In the genomic region with DNA sequence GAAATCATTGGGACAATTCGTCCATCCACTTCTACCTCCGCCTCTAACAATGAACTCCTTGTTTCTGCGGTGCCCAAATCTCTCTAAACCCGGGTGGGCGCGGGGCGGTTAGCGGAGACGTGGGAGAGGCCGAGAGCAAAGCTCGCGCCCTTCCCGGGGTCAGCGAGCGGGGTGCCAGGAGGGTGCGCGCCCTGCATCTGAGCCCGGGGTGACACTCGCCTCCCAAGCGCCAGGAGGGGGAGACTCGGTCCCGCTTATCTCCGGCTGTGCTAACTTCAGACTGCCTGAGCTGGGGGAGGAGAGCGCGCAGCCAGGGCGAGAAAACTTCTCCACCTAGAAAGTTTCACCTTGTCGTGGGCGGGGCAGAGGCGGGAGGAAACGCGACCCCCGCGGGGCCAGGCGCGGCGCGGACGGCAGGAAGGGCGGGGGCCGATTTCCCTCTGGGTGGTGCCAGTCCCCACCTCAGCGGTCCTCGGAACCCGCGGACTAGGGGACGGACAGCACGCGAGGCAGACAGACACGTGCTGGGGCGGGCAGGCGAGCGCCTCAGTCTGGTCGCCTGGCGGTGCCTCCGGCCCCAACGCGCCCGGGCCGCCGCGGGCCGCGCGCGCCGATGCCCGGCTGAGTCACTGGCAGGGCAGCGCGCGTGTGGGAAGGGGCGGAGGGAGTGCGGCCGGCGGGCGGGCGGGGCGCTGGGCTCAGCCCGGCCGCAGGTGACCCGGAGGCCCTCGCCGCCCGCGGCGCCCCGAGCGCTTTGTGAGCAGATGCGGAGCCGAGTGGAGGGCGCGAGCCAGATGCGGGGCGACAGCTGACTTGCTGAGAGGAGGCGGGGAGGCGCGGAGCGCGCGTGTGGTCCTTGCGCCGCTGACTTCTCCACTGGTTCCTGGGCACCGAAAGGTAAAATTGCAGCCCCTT, we compare ENCODE assay signal across 8 cellular contexts. TPM values are rescaled to one million over a fixed set of nuclear protein-coding genes. Genes with fewer than 3 reads are reported as not detected.
DNase-seq lines count a peak whose midpoint lies in the region; ATAC-seq lines count a peak whose summit lies in the region.

A gene (plus strand): TSS at position 516 of the 915 bp plus-strand sequence. CDS start 26,889 bp downstream, outside the sequence.

- peak within 1 kb of the TSS; percentile 81 for H3K4me3 ChIP-seq in HUES64 (ENCODE audit: low read length)
- peak within 1 kb of the TSS; percentile 80 for H3K4me3 ChIP-seq in SJCRH30
- peak within 1 kb of the TSS; percentile 69 for H3K4me3 ChIP-seq in iPS-18c (ENCODE audit: insufficient read depth, low read depth, low read length)
- peak within 1 kb of the TSS; percentile 73 for H3K4me3 ChIP-seq in skeletal muscle cell (ENCODE audit: low read depth, low read length)

- DNase-seq in GM03348 (ENCODE audit: low spot score) (peak; percentile 92), SJCRH30 (peak; percentile 95 to 97), T47D (ENCODE audit: low read depth in 1 of 2, low spot score in 1 of 2) (peak; percentile 56 to 65), skeletal muscle cell (ENCODE audit: low read depth) (no peak), activated gamma-delta T cell treated with Interleukin-2 at 50 U/mL for 16 hours (no peak)

- peaks cover 46% of the 10 kb centered on the region for H3K27me3 ChIP-seq in HUES64 (ENCODE audit: insufficient read depth, low read length)
- no peaks in the 10 kb centered on the region for H3K27me3 ChIP-seq in SJCRH30

- peak; percentile 93 for ATAC-seq in GM21576 (IDR thresholded peaks at IDR 0.05; ENCODE audit: unreplicated experiment)

- H3K4me1 ChIP-seq in HUES64 (ENCODE audit: insufficient read depth, low read length), result peaks cover 22% of the 10 kb centered on the region
- peaks cover 22% of the 10 kb centered on the region for H3K4me1 ChIP-seq in SJCRH30

- peak within 1 kb of the TSS; percentile 72 for H3K9ac ChIP-seq in HUES64 (ENCODE audit: low read depth, low read length)

- 1% methylated on average over 101 of the region's 101 CpGs for WGBS in HUES64

- no peak within 1 kb of the TSS for H3K27ac ChIP-seq in HUES64 (ENCODE audit: low read depth, low read length)
- peak within 1 kb of the TSS; percentile 97 for H3K27ac ChIP-seq in SJCRH30

- H3K9me3 ChIP-seq in HUES64 (ENCODE audit: insufficient read depth, low read depth, low read length) (no peaks in the 10 kb centered on the region), SJCRH30 (replicated peaks) (no peaks in the 10 kb centered on the region), iPS-18c (ENCODE audit: control insufficient read depth, insufficient read depth, low read length) (no peaks in the 10 kb centered on the region)

- no peaks in the 10 kb centered on the region for H3K36me3 ChIP-seq in HUES64 (ENCODE audit: insufficient read depth, low read length)
- H3K36me3 ChIP-seq in SJCRH30, result no peaks in the 10 kb centered on the region

- in situ Hi-C loops in T47D (cut with HindIII; ENCODE audit: low pct_unique_long_range_greater_than_20kb, low sequenced_read_pairs), result no loop called here

RNA-seq across cellular contexts. Expression of the gene that starts here (rescaled TPM):
- 4.9 TPM for polyA plus RNA-seq in HUES64 (2013, experiment 1 of 2)
- 5.7 TPM for polyA plus RNA-seq in HUES64 (2013, experiment 2 of 2)
- total RNA-seq in SJCRH30 (2014; rRNA removed; shearing (Covaris generic)), result 121 and 129 TPM in 2 replicates

Comparison
In these comparisons a context has a peak if more than half of its experiments do, and no peak if none do; other contexts are left out.
1. DNase-seq: peak in GM03348 (single experiment), SJCRH30 (2 of 2) and T47D (2 of 2); none in skeletal muscle cell (single experiment) and activated gamma-delta T cell treated with Interleukin-2 at 50 U/mL for 16 hours (single experiment).
2. Peak in every context shown above with its lines, with median percentiles within 50 percentile points of each other: H3K4me3 ChIP-seq.